Comparison of ENCODE assay signal across 1 cellular context in the genomic region with DNA sequence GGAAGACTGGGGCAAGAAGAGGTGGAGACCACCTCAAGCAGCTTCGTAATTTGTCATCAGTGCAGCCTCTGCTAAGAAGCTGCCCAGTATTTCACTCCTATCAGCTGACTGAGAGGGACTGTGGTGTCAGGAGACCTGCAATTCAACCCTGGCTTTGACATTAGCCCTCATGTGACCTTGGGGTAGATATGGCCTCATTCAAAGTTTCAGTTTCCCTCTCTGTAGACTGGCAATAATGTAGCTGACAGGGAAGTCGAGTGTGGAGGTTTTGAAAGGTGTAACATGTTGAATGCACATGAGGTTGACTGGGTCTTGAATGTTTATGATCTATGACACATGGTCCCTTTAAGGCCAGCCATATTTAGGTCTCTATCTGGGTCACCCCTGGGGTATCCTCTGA.
TF ChIP-seq lines count a peak whose summit lies in the region.

No MANE protein-coding gene starts in this region.

TF ChIP-seq in SK-N-SH, 30 proteins besides CTCF, POLR2A, EP300 and RAD21 (continued from another document):
- TF ChIP-seq, protein P1, sequence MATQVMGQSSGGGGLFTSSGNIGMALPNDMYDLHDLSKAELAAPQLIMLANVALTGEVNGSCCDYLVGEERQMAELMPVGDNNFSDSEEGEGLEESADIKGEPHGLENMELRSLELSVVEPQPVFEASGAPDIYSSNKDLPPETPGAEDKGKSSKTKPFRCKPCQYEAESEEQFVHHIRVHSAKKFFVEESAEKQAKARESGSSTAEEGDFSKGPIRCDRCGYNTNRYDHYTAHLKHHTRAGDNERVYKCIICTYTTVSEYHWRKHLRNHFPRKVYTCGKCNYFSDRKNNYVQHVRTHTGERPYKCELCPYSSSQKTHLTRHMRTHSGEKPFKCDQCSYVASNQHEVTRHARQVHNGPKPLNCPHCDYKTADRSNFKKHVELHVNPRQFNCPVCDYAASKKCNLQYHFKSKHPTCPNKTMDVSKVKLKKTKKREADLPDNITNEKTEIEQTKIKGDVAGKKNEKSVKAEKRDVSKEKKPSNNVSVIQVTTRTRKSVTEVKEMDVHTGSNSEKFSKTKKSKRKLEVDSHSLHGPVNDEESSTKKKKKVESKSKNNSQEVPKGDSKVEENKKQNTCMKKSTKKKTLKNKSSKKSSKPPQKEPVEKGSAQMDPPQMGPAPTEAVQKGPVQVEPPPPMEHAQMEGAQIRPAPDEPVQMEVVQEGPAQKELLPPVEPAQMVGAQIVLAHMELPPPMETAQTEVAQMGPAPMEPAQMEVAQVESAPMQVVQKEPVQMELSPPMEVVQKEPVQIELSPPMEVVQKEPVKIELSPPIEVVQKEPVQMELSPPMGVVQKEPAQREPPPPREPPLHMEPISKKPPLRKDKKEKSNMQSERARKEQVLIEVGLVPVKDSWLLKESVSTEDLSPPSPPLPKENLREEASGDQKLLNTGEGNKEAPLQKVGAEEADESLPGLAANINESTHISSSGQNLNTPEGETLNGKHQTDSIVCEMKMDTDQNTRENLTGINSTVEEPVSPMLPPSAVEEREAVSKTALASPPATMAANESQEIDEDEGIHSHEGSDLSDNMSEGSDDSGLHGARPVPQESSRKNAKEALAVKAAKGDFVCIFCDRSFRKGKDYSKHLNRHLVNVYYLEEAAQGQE (IDR thresholded peaks at IDR 0.05; ENCODE audit: low read depth, low read length) = no peak
- TF ChIP-seq NFIC (IDR thresholded peaks at IDR 0.05; ENCODE audit: borderline replicate concordance) = no peak
- TF ChIP-seq EZH2phosphoT487 (IDR thresholded peaks at IDR 0.05; ENCODE audit: borderline replicate concordance, low read depth) = no peak
- TF ChIP-seq RFX5 (IDR thresholded peaks at IDR 0.05; ENCODE audit: low read length) = no peak
- TF ChIP-seq, protein P2, sequence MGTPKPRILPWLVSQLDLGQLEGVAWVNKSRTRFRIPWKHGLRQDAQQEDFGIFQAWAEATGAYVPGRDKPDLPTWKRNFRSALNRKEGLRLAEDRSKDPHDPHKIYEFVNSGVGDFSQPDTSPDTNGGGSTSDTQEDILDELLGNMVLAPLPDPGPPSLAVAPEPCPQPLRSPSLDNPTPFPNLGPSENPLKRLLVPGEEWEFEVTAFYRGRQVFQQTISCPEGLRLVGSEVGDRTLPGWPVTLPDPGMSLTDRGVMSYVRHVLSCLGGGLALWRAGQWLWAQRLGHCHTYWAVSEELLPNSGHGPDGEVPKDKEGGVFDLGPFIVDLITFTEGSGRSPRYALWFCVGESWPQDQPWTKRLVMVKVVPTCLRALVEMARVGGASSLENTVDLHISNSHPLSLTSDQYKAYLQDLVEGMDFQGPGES (IDR thresholded peaks at IDR 0.05; ENCODE audit: low read depth, low read length) = no peak
- TF ChIP-seq, protein P3, sequence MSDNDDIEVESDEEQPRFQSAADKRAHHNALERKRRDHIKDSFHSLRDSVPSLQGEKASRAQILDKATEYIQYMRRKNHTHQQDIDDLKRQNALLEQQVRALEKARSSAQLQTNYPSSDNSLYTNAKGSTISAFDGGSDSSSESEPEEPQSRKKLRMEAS (IDR thresholded peaks at IDR 0.05; ENCODE audit: low read depth) = no peak
- no peak for TF ChIP-seq FOXM1 (IDR thresholded peaks at IDR 0.05; ENCODE audit: low read depth)
- TF ChIP-seq TCF12 (IDR thresholded peaks at IDR 0.05) = no peak
- no peak for TF ChIP-seq TEAD4 (IDR thresholded peaks at IDR 0.05; ENCODE audit: borderline replicate concordance, insufficient read depth)
- no peak for TF ChIP-seq RXRA (IDR thresholded peaks at IDR 0.05; ENCODE audit: borderline replicate concordance, low read depth)
TF ChIP-seq in SK-N-SH: peak in this region for 0.
